ENCODE assay signal across 29 cellular contexts in the genomic region with DNA sequence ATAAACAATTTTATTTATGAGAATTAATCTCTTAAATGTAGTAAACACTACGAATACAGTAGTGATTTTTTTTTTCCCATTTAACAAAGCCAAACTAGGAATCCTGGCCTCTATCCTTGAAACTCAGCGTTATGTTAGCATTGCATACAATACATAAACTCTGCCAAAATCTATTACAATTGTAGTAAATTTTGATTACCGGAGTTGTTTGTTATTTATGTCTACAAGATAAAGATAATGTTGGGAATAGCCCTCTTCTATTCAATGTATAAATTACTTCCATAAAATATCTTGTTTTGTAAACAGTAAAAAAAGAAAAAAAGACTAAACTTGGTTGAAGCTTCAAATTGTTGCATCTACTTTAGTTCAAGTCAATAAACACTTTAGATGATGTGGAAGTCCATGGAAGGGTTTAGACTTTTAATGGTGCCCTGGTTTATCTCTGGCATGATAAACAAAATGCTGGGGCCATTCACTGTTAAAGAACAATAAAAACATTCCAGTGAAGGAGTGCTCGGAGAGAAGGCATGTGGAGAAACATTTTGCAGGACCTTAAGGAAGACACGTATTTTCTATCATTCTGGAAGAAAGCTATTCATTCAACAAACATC.
"Had no signal": no experiment of that assay in that cellular context is flagged by ENCODE, and none has a peak within 500 bp of the region (broad histone marks: within the 10 kb centered on the region; RNA-seq: fewer than 3 reads in every experiment).

No MANE protein-coding gene starts in this region.

- H3K27ac Mint-ChIP-seq: activated CD8-positive, alpha-beta T cell treated with anti-CD3 and anti-CD28 coated beads for 36 hours; activated naive CD8-positive, alpha-beta T cell; activated T-helper 17 cell treated with anti-CD3 and anti-CD28 coated beads, Interleukin-2, amount 50 U/mL, for 72 hours; effector memory CD8-positive, alpha-beta T cell had no signal

- H3K4me1 Mint-ChIP-seq: activated T-helper 17 cell treated with anti-CD3 and anti-CD28 coated beads, Interleukin-2, amount 50 U/mL, for 72 hours; central memory CD8-positive, alpha-beta T cell had no signal

- H3K27me3 Mint-ChIP-seq: activated T-helper 17 cell treated with anti-CD3 and anti-CD28 coated beads, Interleukin-2, amount 50 U/mL, for 72 hours had no signal

- H3K9me3 Mint-ChIP-seq: activated CD8-positive, alpha-beta T cell treated with anti-CD3 and anti-CD28 coated beads for 36 hours; activated T-cell treated with anti-CD3 and anti-CD28 coated beads, Interleukin-2, amount 50 U/mL, for 4 hours had no signal

- H3K4me1 ChIP-seq: foreskin keratinocyte, gastrocnemius medialis, heart left ventricle had no signal

- ATAC-seq: activated CD8-positive, alpha-beta T cell treated with anti-CD3 and anti-CD28 coated beads for 36 hours; activated T-cell treated with anti-CD3 and anti-CD28 coated beads, Interleukin-2, amount 50 U/mL, for 4 hours; activated T-helper 17 cell treated with anti-CD3 and anti-CD28 coated beads, Interleukin-2, amount 50 U/mL, for 72 hours; effector memory CD8-positive, alpha-beta T cell; esophagus mucosa; foreskin keratinocyte; gastrocnemius medialis; heart left ventricle had no signal

- H3K27me3 ChIP-seq: brain microvascular endothelial cell, foreskin keratinocyte, gastrocnemius medialis, heart left ventricle had no signal

- H3K4me3 Mint-ChIP-seq: activated CD8-positive, alpha-beta T cell treated with anti-CD3 and anti-CD28 coated beads for 36 hours; activated naive CD8-positive, alpha-beta T cell; activated T-cell treated with anti-CD3 and anti-CD28 coated beads, Interleukin-2, amount 50 U/mL, for 4 hours; activated T-helper 17 cell treated with anti-CD3 and anti-CD28 coated beads, Interleukin-2, amount 50 U/mL, for 72 hours; central memory CD8-positive, alpha-beta T cell; effector memory CD8-positive, alpha-beta T cell had no signal

- DNase-seq: activated CD4-positive, alpha-beta T cell treated with anti-CD3 and anti-CD28 coated beads for 1 hour; activated CD4-positive, alpha-beta T cell treated with anti-CD3 and anti-CD28 coated beads for 48 hours; activated CD4-positive, alpha-beta T cell treated with anti-CD3 and anti-CD28 coated beads, Interleukin-2, amount 50 U/mL, for 1 hour; activated CD4-positive, alpha-beta T cell treated with anti-CD3 and anti-CD28 coated beads, Interleukin-2, amount 50 U/mL, for 48 hours; activated CD8-positive, alpha-beta memory T cell treated with anti-CD3 and anti-CD28 coated beads for 24 hours; activated CD8-positive, alpha-beta T cell treated with anti-CD3 and anti-CD28 coated beads for 36 hours; activated effector memory CD4-positive, alpha-beta T cell treated with Interleukin-2 at 50 U/mL for 16 hours; activated gamma-delta T cell treated with Interleukin-2 at 50 U/mL for 16 hours; activated naive CD4-positive, alpha-beta T cell treated with anti-CD3 and anti-CD28 coated beads, Interleukin-2, amount 50 U/mL, for 16 hours; activated naive CD4-positive, alpha-beta T cell treated with Interleukin-2 at 50 U/mL for 16 hours; activated T-cell treated with anti-CD3 and anti-CD28 coated beads, Interleukin-2, amount 50 U/mL, for 4 hours; amniotic stem cell; anterior cingulate cortex; brain microvascular endothelial cell; cortex of kidney; dermis blood vessel endothelial cell; effector CD4-positive, alpha-beta T cell; effector memory CD8-positive, alpha-beta T cell; foreskin keratinocyte; gastrocnemius medialis; glutamatergic neuron; heart left ventricle; T-helper 2 cell had no signal

- H3K36me3 Mint-ChIP-seq: activated naive CD8-positive, alpha-beta T cell had no signal

- H3K36me3 ChIP-seq: brain microvascular endothelial cell, gastrocnemius medialis had no signal

- H3K9me3 ChIP-seq: gastrocnemius medialis, heart left ventricle had no signal

- H3K4me3 ChIP-seq: gastrocnemius medialis, heart left ventricle had no signal

- FAIRE-seq: astrocyte, bronchial epithelial cell had no signal

- H3K27ac ChIP-seq: brain microvascular endothelial cell, foreskin keratinocyte, gastrocnemius medialis, heart left ventricle had no signal
